ENCODE assay signal across 1 cellular context in genomic region chr1:244970661-244971523, GRCh38.
A peak's percentile ranks its signal among the peaks of the same experiment; 100 is the strongest.
TF ChIP-seq lines count a peak whose summit lies in the region.

No MANE protein-coding gene starts in this region.

TF ChIP-seq in K562, 482 proteins besides CTCF, POLR2A, EP300 and RAD21 (continued from another document and continues in another):
- TF ChIP-seq TFAP4 (CRISPR knock-in tag; IDR thresholded peaks at IDR 0.05; ENCODE audit: borderline replicate concordance) (peak; percentile 89; the same call in 1 of the 2 replicates), ZNF318 (IDR thresholded peaks at IDR 0.05; ENCODE audit: borderline replicate concordance in 1 of 2, low read depth in 1 of 2) (no peak), ZNF274 (IDR thresholded peaks at IDR 0.05; ENCODE audit: borderline replicate concordance, low read depth, low read length) (no peak; the same call in 1 of the 2 replicates), ZNF280A (IDR thresholded peaks at IDR 0.05; ENCODE audit: low read depth, partially characterized antibody) (no peak), POLR2H (tag; IDR thresholded peaks at IDR 0.05; ENCODE audit: low read depth) (peak; percentile 91), CHD4 (IDR thresholded peaks at IDR 0.05; ENCODE audit: insufficient read depth, insufficient replicate concordance, low read depth, low read length, poor library complexity, severe bottlenecking) (no peak), AFF4 (CRISPR knock-in tag; IDR thresholded peaks at IDR 0.05) (peak; percentile 97), SIN3B (IDR thresholded peaks at IDR 0.05; ENCODE audit: low read depth) (peak; percentile 89), ELF4 (CRISPR knock-in tag; IDR thresholded peaks at IDR 0.05) (peak; percentile 55; the same call in 1 of the 2 replicates), CEBPZ (IDR thresholded peaks at IDR 0.05; ENCODE audit: borderline replicate concordance, low read depth, low read length) (0 out of 2 replicates have a peak, but pooled peaks have one; percentile 8), STAT5A (IDR thresholded peaks at IDR 0.05; ENCODE audit: borderline replicate concordance, low read length) (no peak), KLF1 (tag; IDR thresholded peaks at IDR 0.05) (peak; percentile 76; the same call in 1 of the 2 replicates), ZNF280B (CRISPR knock-in tag; IDR thresholded peaks at IDR 0.05) (no peak), ELF2 (CRISPR knock-in tag; IDR thresholded peaks at IDR 0.05) (peak; percentile 57; the same call in 1 of the 2 replicates), HMG20B (CRISPR knock-in tag; IDR thresholded peaks at IDR 0.05) (no peak), MECOM (CRISPR knock-in tag; IDR thresholded peaks at IDR 0.05) (peak; percentile 89), NFRKB (IDR thresholded peaks at IDR 0.05; ENCODE audit: low read depth) (peak; percentile 100), HMBOX1 (IDR thresholded peaks at IDR 0.05) (no peak), ATF1 (CRISPR knock-in tag; IDR thresholded peaks at IDR 0.05) (peak; percentile 93), ATF1 (tag; IDR thresholded peaks at IDR 0.05) (peak; percentile 100), NKRF (IDR thresholded peaks at IDR 0.05; ENCODE audit: borderline replicate concordance) (peak; percentile 12; the same call in 1 of the 2 replicates), ZNF512 (tag; IDR thresholded peaks at IDR 0.05) (no peak), HLTF (IDR thresholded peaks at IDR 0.05) (peak; percentile 66; the same call in 1 of the 2 replicates)
